In genomic region chr5:112604741-112605390, GRCh38 we compare ENCODE assay signal across 8 cellular contexts.
DNase-seq lines count a peak whose midpoint lies in the region; ATAC-seq lines count a peak whose summit lies in the region.

No MANE protein-coding gene starts in this region.

- ATAC-seq in GM18502 (IDR thresholded peaks at IDR 0.05; ENCODE audit: poor library complexity, unreplicated experiment) (peak; percentile 81), HG02759 (IDR thresholded peaks at IDR 0.05; ENCODE audit: unreplicated experiment) (peak; percentile 83)

- DNase-seq in OCI-M1 (lab: John Stamatoyannopoulos, UW) (peak; percentile 87), inferior parietal cortex (ENCODE audit: extremely low spot score) (peak; percentile 53), kidney glomerular epithelial cell (lab: John Stamatoyannopoulos, UW) (no peak), NCI-H1048 (lab: John Stamatoyannopoulos, UW) (no peak), T1000 (lab: John Stamatoyannopoulos, UW) (no peak), NCI-H524 (lab: John Stamatoyannopoulos, UW) (no peak)

Comparison
In these comparisons a context has a peak if more than half of its experiments do, and no peak if none do; other contexts are left out.
1. DNase-seq: peak in OCI-M1 (single experiment) and inferior parietal cortex (single experiment); none in kidney glomerular epithelial cell (single experiment), NCI-H1048 (single experiment), T1000 (single experiment) and NCI-H524 (0 of 2).